In genomic region chr1:111621050-111621449, GRCh38 we compare ENCODE assay signal across 8 cellular contexts. TPM values are rescaled to one million over a fixed set of nuclear protein-coding genes. Genes with fewer than 3 reads are reported as not detected.
DNase-seq lines count a peak whose midpoint lies in the region; ATAC-seq and TF ChIP-seq lines count a peak whose summit lies in the region.

No MANE protein-coding gene starts in this region.

- H3K36me3 ChIP-seq in SK-N-MC (ENCODE audit: insufficient read depth, low read length) (no peaks in the 10 kb centered on the region; the same call in 1 of the 2 replicates), smooth muscle cell (ENCODE audit: low read depth) (no peaks in the 10 kb centered on the region)

- H3K4me1 ChIP-seq in H9 (ENCODE audit: insufficient read depth, low read length) (no peaks in the 10 kb centered on the region), smooth muscle cell (ENCODE audit: low read depth) (peaks cover 10% of the 10 kb centered on the region)

- no peak overlapping the region for H3K56ac ChIP-seq in H9 (ENCODE audit: insufficient read length, low read depth, low read length)

- no peak overlapping the region for H2BK15ac ChIP-seq in H9 (ENCODE audit: low read depth, low read length)

- no peak for TF ChIP-seq CTCF in H9 (conservative IDR thresholded peaks at IDR 0.05)
- TF ChIP-seq CTCF in fibroblast of the aortic adventitia (IDR thresholded peaks at IDR 0.05; ENCODE audit: insufficient read depth, low read length), result no peak
- TF ChIP-seq CTCF in smooth muscle cell (IDR thresholded peaks at IDR 0.05; ENCODE audit: borderline replicate concordance, insufficient read depth, poor library complexity, severe bottlenecking), result no peak

- no peak overlapping the region for H3K27ac Mint-ChIP-seq in H9

- H3K4me1 Mint-ChIP-seq in H9, result peaks cover 21 to 23% of the 10 kb centered on the region in 2 experiments

- no peak overlapping the region for H3K14ac ChIP-seq in H9 (ENCODE audit: insufficient read depth, low read length)

- H3K23me2 ChIP-seq in H9 (ENCODE audit: insufficient read length, low read depth, low read length, poor library complexity, severe bottlenecking), result peaks cover 9% of the 10 kb centered on the region

- H3K18ac ChIP-seq in H9 (ENCODE audit: insufficient read length, low read depth, low read length), result no peak overlapping the region

- peak overlapping the region; percentile 76 to 86 for H3K4me3 Mint-ChIP-seq in H9

- no peak overlapping the region for H4K8ac ChIP-seq in H9 (replicated peaks; ENCODE audit: insufficient read length, low read depth, low read length)

- H3K9ac ChIP-seq in H9 (ENCODE audit: extremely low read depth, insufficient read length, low read length) (no peak overlapping the region), SK-N-MC (ENCODE audit: insufficient read length) (peak overlapping the region; percentile 86), smooth muscle cell (ENCODE audit: low read depth) (no peak overlapping the region)

- no peak overlapping the region for H2BK5ac ChIP-seq in H9 (ENCODE audit: insufficient read length, low read length)

- no peak overlapping the region for H2AFZ ChIP-seq in H9 (ENCODE audit: low read length)
- no peak overlapping the region for H2AFZ ChIP-seq in smooth muscle cell (ENCODE audit: low read depth)

- no peak overlapping the region for H2BK120ac ChIP-seq in H9 (ENCODE audit: low read depth, low read length, poor library complexity, severe bottlenecking)

- no CpG with 5 or more reads among the region's 4 CpGs for WGBS in H9 (ENCODE audit: extremely low coverage, insufficient read length, low lambda C conversion rate)
- 73% methylated on average over 4 of the region's 4 CpGs for WGBS in smooth muscle cell (ENCODE audit: low lambda C conversion rate)

- H3K79me2 ChIP-seq in H9 (ENCODE audit: insufficient read depth, low read length) (peaks cover 6% of the 10 kb centered on the region; the same call in 1 of the 2 replicates), smooth muscle cell (ENCODE audit: low read depth) (peaks cover 65% of the 10 kb centered on the region)

- ATAC-seq in HG03457 (IDR thresholded peaks at IDR 0.05; ENCODE audit: unreplicated experiment), result no peak

- no peak overlapping the region for H4K91ac ChIP-seq in H9 (ENCODE audit: insufficient read length, low read depth, low read length)

- H2BK20ac ChIP-seq in H9 (ENCODE audit: low read depth, low read length, poor library complexity, severe bottlenecking), result no peak overlapping the region

- H3K9me3 ChIP-seq in H9 (ENCODE audit: control insufficient read depth, low read depth, low read length) (no peaks in the 10 kb centered on the region), SK-N-MC (ENCODE audit: low read depth, low read length) (no peaks in the 10 kb centered on the region), smooth muscle cell (replicated peaks; ENCODE audit: low read depth) (no peaks in the 10 kb centered on the region)

- no peaks in the 10 kb centered on the region for H3K9me3 Mint-ChIP-seq in H9

- no peak overlapping the region for H3K4ac ChIP-seq in H9 (ENCODE audit: low read depth, low read length)

- H3K36me3 Mint-ChIP-seq in H9 (ENCODE audit: insufficient read depth in 1 of 3, low read depth in 3 of 3), result no peaks in the 10 kb centered on the region

- H3K27me3 ChIP-seq in H9 (ENCODE audit: insufficient read depth, low read length) (no peaks in the 10 kb centered on the region), smooth muscle cell (ENCODE audit: low read depth) (no peaks in the 10 kb centered on the region)

- H3F3A ChIP-seq in smooth muscle cell (ENCODE audit: low read depth), result no peaks in the 10 kb centered on the region

- H3K27me3 Mint-ChIP-seq in H9 (ENCODE audit: low read depth), result no peaks in the 10 kb centered on the region; the same call in 1 of the 2 replicates

- H2AK5ac ChIP-seq in H9 (ENCODE audit: insufficient read length, low read length), result no peak overlapping the region

- H3K4me3 ChIP-seq in SK-N-MC, result peak overlapping the region; percentile 80
- peak overlapping the region; percentile 99 for H3K4me3 ChIP-seq in fibroblast of the aortic adventitia (ENCODE audit: low read depth, low read length)
- peak overlapping the region; percentile 95 for H3K4me3 ChIP-seq in smooth muscle cell

- H3K4me2 ChIP-seq in H9 (ENCODE audit: insufficient read depth, insufficient read length, low read length), result peak overlapping the region; percentile 90
- peak overlapping the region; percentile 94 for H3K4me2 ChIP-seq in smooth muscle cell

- no peak overlapping the region for H3K23ac ChIP-seq in H9 (ENCODE audit: insufficient read length, low read depth, low read length)

- no peak for DNase-seq in H9
- DNase-seq in SK-N-MC (ENCODE audit: low read depth, low spot score), result no peak
- DNase-seq in fibroblast of the aortic adventitia (ENCODE audit: low read depth), result peak; percentile 13
- DNase-seq in smooth muscle cell (lab: John Stamatoyannopoulos, UW; ENCODE audit: unreplicated experiment), result no peak
- DNase-seq in GM19238 (ENCODE audit: insufficient read length, low spot score), result no peak
- no peak for DNase-seq in NCI-H187 (lab: John Stamatoyannopoulos, UW)
- DNase-seq in NCI-H446 (lab: John Stamatoyannopoulos, UW), result no peak

- H3K27ac ChIP-seq in H9 (ENCODE audit: insufficient read length, low read depth, low read length), result no peak overlapping the region
- H3K27ac ChIP-seq in SK-N-MC, result no peak overlapping the region
- peak overlapping the region; percentile 81 for H3K27ac ChIP-seq in smooth muscle cell (ENCODE audit: low read depth)

- H4K20me1 ChIP-seq in H9 (ENCODE audit: control insufficient read depth, insufficient read depth, insufficient read length) (no peaks in the 10 kb centered on the region), smooth muscle cell (ENCODE audit: low read depth) (peaks cover 58% of the 10 kb centered on the region)

- H4K5ac ChIP-seq in H9 (ENCODE audit: insufficient read length, low read depth, low read length), result no peak overlapping the region

- no peak overlapping the region for H2BK12ac ChIP-seq in H9 (ENCODE audit: insufficient read length, low read depth, low read length)

- H3K79me1 ChIP-seq in H9 (ENCODE audit: insufficient read depth, low read depth, low read length, poor library complexity, severe bottlenecking), result no peaks in the 10 kb centered on the region

- H3T11ph ChIP-seq in H9 (ENCODE audit: low read length), result no peak overlapping the region

RNA-seq across cellular contexts. Expression of gene RAP1A, which starts 1.5 kb away (rescaled TPM):
- 26.7 and 28.3 TPM in 2 replicates for total RNA-seq in H9 (2021)
- total RNA-seq in fibroblast of the aortic adventitia (ENCODE audit: low replicate concordance), result 21.9 and 36.2 TPM in 2 replicates
- total RNA-seq in smooth muscle cell, result 49.4 and 64.9 TPM in 2 replicates
- 36.8 and 39.8 TPM in 2 replicates for polyA plus RNA-seq in smooth muscle cell
